In the genomic region with DNA sequence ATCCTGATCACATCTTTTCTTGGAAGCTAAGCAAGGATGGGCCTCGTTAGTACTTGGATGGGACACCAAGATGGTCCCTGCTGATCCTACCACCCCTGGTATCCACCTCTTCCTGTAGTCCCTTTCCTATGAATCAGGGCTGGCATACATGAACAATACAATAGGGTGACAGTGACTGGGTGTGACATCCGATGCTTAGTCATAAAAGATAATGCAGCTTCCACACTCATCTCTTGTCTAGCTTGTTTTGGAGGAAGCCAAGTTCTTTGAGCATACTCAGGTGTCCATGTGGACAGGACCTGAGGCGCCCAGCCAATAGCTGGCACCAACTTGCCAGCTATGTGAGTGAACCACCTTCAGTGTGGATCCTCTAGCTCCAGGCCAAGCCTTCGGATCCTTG, we compare ENCODE assay signal across 27 cellular contexts.
"Had no signal": no experiment of that assay in that cellular context is flagged by ENCODE, and none has a peak within 500 bp of the region (broad histone marks: within the 10 kb centered on the region; RNA-seq: fewer than 3 reads in every experiment).

No MANE protein-coding gene starts in this region.

- ATAC-seq: effector memory CD8-positive, alpha-beta T cell; gastroesophageal sphincter; T-helper 17 cell; upper lobe of right lung had no signal

- FAIRE-seq: endothelial cell of umbilical vein had no signal

- H3K36me3 Mint-ChIP-seq: brain, memory B cell had no signal

- DNase-seq: activated CD4-positive, alpha-beta memory T cell treated with anti-CD3 and anti-CD28 coated beads, Interleukin-2, amount 10 ng/mL, durations not matched to agents 7 days and 5 days; activated CD4-positive, alpha-beta T cell treated with anti-CD3 and anti-CD28 coated beads for 4 hours; activated CD4-positive, CD25-positive, alpha-beta regulatory T cell; activated effector memory CD4-positive, alpha-beta T cell treated with anti-CD3 and anti-CD28 coated beads, Interleukin-2, amount 50 U/mL, for 16 hours; activated naive CD4-positive, alpha-beta T cell treated with anti-CD3 and anti-CD28 coated beads, Interleukin-2, amount 50 U/mL, for 16 hours; aorta; central memory CD4-positive, alpha-beta T cell; dorsolateral prefrontal cortex; effector memory CD8-positive, alpha-beta T cell; head of caudate nucleus; hypothalamus; nephron progenitor cell; occipital lobe; posterior cingulate gyrus; retina; stimulated activated CD4-positive, alpha-beta T cell treated with anti-CD3 and anti-CD28 coated beads, Interleukin-2, amount 100 ng/mL, for 48 hours; stimulated activated CD8-positive, alpha-beta memory T cell treated with anti-CD3 and anti-CD28 coated beads, Interleukin-4, amount 100 ng/mL, for 48 hours; stimulated activated naive CD4-positive, alpha-beta T cell; substantia nigra; SW 1271; T-helper 17 cell; thyroid gland; upper lobe of right lung had no signal

- H3K27ac ChIP-seq: dorsolateral prefrontal cortex, gastroesophageal sphincter, thyroid gland, upper lobe of right lung had no signal

- H3K4me1 Mint-ChIP-seq: T-helper 17 cell had no signal

- H3K4me3 Mint-ChIP-seq: activated CD4-positive, alpha-beta memory T cell treated with anti-CD3 and anti-CD28 coated beads, Interleukin-2, amount 10 ng/mL, durations not matched to agents 7 days and 5 days; brain; effector memory CD8-positive, alpha-beta T cell; memory B cell; nephron progenitor cell; T-helper 17 cell had no signal

- H3K27ac Mint-ChIP-seq: activated CD4-positive, alpha-beta memory T cell treated with anti-CD3 and anti-CD28 coated beads, Interleukin-2, amount 10 ng/mL, durations not matched to agents 7 days and 5 days; brain; effector memory CD8-positive, alpha-beta T cell; memory B cell; nephron progenitor cell; T-helper 17 cell had no signal

- H3K4me1 ChIP-seq: gastroesophageal sphincter, upper lobe of right lung had no signal

- H3K4me3 ChIP-seq: dorsolateral prefrontal cortex, gastroesophageal sphincter, thyroid gland, upper lobe of right lung had no signal

- H3K9me3 ChIP-seq: gastroesophageal sphincter, thyroid gland, upper lobe of right lung had no signal

- H3K36me3 ChIP-seq: gastroesophageal sphincter, thyroid gland, upper lobe of right lung had no signal

- H3K9me3 Mint-ChIP-seq: activated CD4-positive, alpha-beta memory T cell treated with anti-CD3 and anti-CD28 coated beads, Interleukin-2, amount 10 ng/mL, durations not matched to agents 7 days and 5 days; brain; effector memory CD8-positive, alpha-beta T cell; memory B cell; nephron progenitor cell had no signal

- H3K27me3 ChIP-seq: dorsolateral prefrontal cortex, gastroesophageal sphincter, thyroid gland, upper lobe of right lung had no signal
